Comparison of ENCODE assay signal across 8 cellular contexts in genomic region chr6:84762220-84762940, GRCh38. TPM values are rescaled to one million over a fixed set of nuclear protein-coding genes. Genes with fewer than 3 reads are reported as not detected.
DNase-seq lines count a peak whose midpoint lies in the region; ATAC-seq and TF ChIP-seq lines count a peak whose summit lies in the region.

No MANE protein-coding gene starts in this region.

- no peak for ATAC-seq in HG03439 (IDR thresholded peaks at IDR 0.05; ENCODE audit: unreplicated experiment)
- ATAC-seq in HG03159 (IDR thresholded peaks at IDR 0.05; ENCODE audit: unreplicated experiment) = no peak

- peak overlapping the region; percentile 59 to 87 for H3K4me3 ChIP-seq in foreskin fibroblast (ENCODE audit: low read depth in 1 of 2, low read length in 2 of 2)

- no peaks in the 10 kb centered on the region for H3K9me3 Mint-ChIP-seq in progenitor cell of endocrine pancreas (ENCODE audit: low read depth)

- no peak overlapping the region for H3K27ac Mint-ChIP-seq in progenitor cell of endocrine pancreas

- TF ChIP-seq CTCF in foreskin fibroblast (IDR thresholded peaks at IDR 0.05; ENCODE audit: low read depth, low read length) = peak; percentile 36
- peak; percentile 45 for TF ChIP-seq CTCF in progenitor cell of endocrine pancreas (IDR thresholded peaks at IDR 0.05; ENCODE audit: unreplicated experiment)

- H3K27me3 Mint-ChIP-seq in progenitor cell of endocrine pancreas = peaks cover 80% of the 10 kb centered on the region

- H3K36me3 Mint-ChIP-seq in progenitor cell of endocrine pancreas (ENCODE audit: insufficient read depth) = no peaks in the 10 kb centered on the region

- DNase-seq in EL (peak; percentile 70), SHP77 (lab: John Stamatoyannopoulos, UW) (peak; percentile 42 to 60), foreskin fibroblast (peak in 1 of 2 donors; percentile 76), progenitor cell of endocrine pancreas (ENCODE audit: low spot score, unreplicated experiment) (no peak), KG1 (lab: John Stamatoyannopoulos, UW) (no peak), cortex of kidney (lab: John Stamatoyannopoulos, UW) (no peak)

- H3K4me1 Mint-ChIP-seq in progenitor cell of endocrine pancreas (ENCODE audit: low read depth) = peaks cover 4% of the 10 kb centered on the region

- H3K4me3 Mint-ChIP-seq in progenitor cell of endocrine pancreas (ENCODE audit: low read depth) = peak overlapping the region; percentile 26

RNA-seq across cellular contexts. Expression of gene TBX18, which starts 2.0 kb away (rescaled TPM):
- total RNA-seq in progenitor cell of endocrine pancreas = 1.3 and 1.8 TPM in 2 replicates

Comparison
In these comparisons a context has a peak if more than half of its experiments do, and no peak if none do; other contexts are left out.
1. DNase-seq: peak in EL (single experiment) and SHP77 (2 of 2); none in progenitor cell of endocrine pancreas (single experiment), KG1 (single experiment) and cortex of kidney (single experiment).